12 cellular contexts compared by ENCODE assay signal in the genomic region with DNA sequence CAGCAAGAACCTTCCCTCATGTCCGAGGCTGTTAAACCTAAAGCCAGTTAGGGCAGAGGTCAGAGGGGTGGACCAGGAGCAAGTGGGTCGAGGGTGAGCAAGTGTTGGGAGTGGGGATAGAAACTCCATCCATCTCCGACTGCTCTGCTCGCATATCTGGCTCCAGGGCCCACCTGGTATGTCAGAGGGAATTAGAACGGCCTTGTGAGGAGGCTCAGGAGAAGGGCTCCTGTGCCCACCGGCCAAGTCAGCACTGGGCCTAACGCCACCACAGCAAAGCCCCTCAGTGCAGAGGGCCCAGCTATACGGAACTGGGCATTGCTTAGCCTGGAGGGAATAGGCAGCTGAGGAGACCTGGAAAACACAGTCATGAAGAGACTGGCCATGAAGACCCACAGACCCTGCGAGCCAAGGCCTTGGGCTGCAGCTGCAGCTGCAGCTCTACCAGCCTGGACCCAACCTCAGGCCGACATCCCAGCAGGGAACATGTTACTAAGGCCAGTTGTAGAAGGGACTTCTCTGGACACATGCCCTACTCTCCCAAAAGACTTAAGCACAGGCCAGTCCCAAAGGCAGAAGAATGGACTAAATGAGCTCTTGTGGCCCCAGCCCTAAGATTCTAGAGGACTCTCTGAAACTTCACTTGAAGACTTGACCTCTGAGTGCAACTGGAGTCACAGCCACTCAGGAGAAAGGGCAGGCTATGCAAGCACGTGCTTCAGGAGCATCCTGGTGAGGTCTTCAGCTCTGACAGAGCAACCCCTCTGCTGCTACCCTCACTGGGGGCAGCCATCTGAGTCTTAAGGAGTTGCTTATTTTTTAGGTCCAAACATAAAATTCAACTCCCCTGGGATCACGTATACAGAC. TPM values are rescaled to one million over a fixed set of nuclear protein-coding genes. Genes with fewer than 3 reads are reported as not detected.
DNase-seq lines count a peak whose midpoint lies in the region; ATAC-seq, FAIRE-seq and TF ChIP-seq lines count a peak whose summit lies in the region.
"Had no signal": no experiment of that assay in that cellular context is flagged by ENCODE, and none has a peak within 500 bp of the region (broad histone marks: within the 10 kb centered on the region; RNA-seq: fewer than 3 reads in every experiment).

No MANE protein-coding gene starts in this region.

- H3K79me2 ChIP-seq in mesendoderm (ENCODE audit: control insufficient read depth, insufficient read depth, low read length): no peaks in the 10 kb centered on the region

- H3K36me3 ChIP-seq in BLaER1: peaks cover 50% of the 10 kb centered on the region
- H3K36me3 ChIP-seq in mesendoderm (ENCODE audit: control insufficient read depth, insufficient read depth, low read length): no peaks in the 10 kb centered on the region
- no peaks in the 10 kb centered on the region for H3K36me3 ChIP-seq in psoas muscle (ENCODE audit: insufficient read depth in 1 of 2, low read depth in 1 of 2)
- no peaks in the 10 kb centered on the region for H3K36me3 ChIP-seq in endodermal cell (ENCODE audit: control insufficient read depth, insufficient read depth, low read length)

- H3K27me3 ChIP-seq in BLaER1 (no peaks in the 10 kb centered on the region), mesendoderm (ENCODE audit: insufficient read depth, low read length, poor library complexity) (no peaks in the 10 kb centered on the region), psoas muscle (ENCODE audit: insufficient read depth in 3 of 3, low read length in 2 of 3) (no peaks in the 10 kb centered on the region), endodermal cell (ENCODE audit: control insufficient read depth, insufficient read depth, low read length, poor library complexity, severe bottlenecking) (no peaks in the 10 kb centered on the region)

- H2BK120ac ChIP-seq in mesendoderm (ENCODE audit: low read depth, low read length): no peak overlapping the region

- no peaks in the 10 kb centered on the region for H3K9me3 Mint-ChIP-seq in activated CD8-positive, alpha-beta memory T cell treated with anti-CD3 and anti-CD28 coated beads, Interleukin-2, amount 10 ng/mL, durations not matched to agents 7 days and 5 days (ENCODE audit: low read depth)
- H3K9me3 Mint-ChIP-seq in endodermal cell: no peaks in the 10 kb centered on the region

- peak overlapping the region; percentile 100 for H3K27ac ChIP-seq in BLaER1
- H3K27ac ChIP-seq in mesendoderm (ENCODE audit: low read depth, low read length): no peak overlapping the region
- H3K27ac ChIP-seq in psoas muscle: no peak overlapping the region
- H3K27ac ChIP-seq in endodermal cell (ENCODE audit: low read depth, low read length): no peak overlapping the region
- H3K27ac ChIP-seq: C4-2B had no signal

- H3K56ac ChIP-seq in mesendoderm (ENCODE audit: low read length): no peak overlapping the region

- H4K20me1 ChIP-seq in BLaER1: no peaks in the 10 kb centered on the region

- no CpG with 5 or more reads among the region's 12 CpGs for WGBS in mesendoderm (ENCODE audit: extremely low coverage, insufficient coverage, low lambda C conversion rate)
- 79 to 89% (median 82%) methylated on average over 12 of the region's 12 CpGs for WGBS in psoas muscle, 3 donors
- 92 to 96% methylated on average over 8 to 12 of the region's 12 CpGs for WGBS in endodermal cell (ENCODE audit: insufficient coverage in 1 of 2, insufficient read length in 1 of 2), 2 experiments

- H2BK15ac ChIP-seq in mesendoderm (replicated peaks; ENCODE audit: low read depth): no peak overlapping the region

- H3K79me1 ChIP-seq in mesendoderm (ENCODE audit: low read length): no peaks in the 10 kb centered on the region

- peaks cover 3% of the 10 kb centered on the region for H3K27me3 Mint-ChIP-seq in activated CD8-positive, alpha-beta memory T cell treated with anti-CD3 and anti-CD28 coated beads, Interleukin-2, amount 10 ng/mL, durations not matched to agents 7 days and 5 days
- no peaks in the 10 kb centered on the region for H3K27me3 Mint-ChIP-seq in endodermal cell (ENCODE audit: insufficient read depth)

- peaks cover 41% of the 10 kb centered on the region for H3K36me3 Mint-ChIP-seq in activated CD8-positive, alpha-beta memory T cell treated with anti-CD3 and anti-CD28 coated beads, Interleukin-2, amount 10 ng/mL, durations not matched to agents 7 days and 5 days
- H3K36me3 Mint-ChIP-seq in endodermal cell (ENCODE audit: low read depth): no peaks in the 10 kb centered on the region

- CTCF ChIA-PET in activated CD8-positive, alpha-beta memory T cell treated with anti-CD3 and anti-CD28 coated beads, Interleukin-2, amount 10 ng/mL, durations not matched to agents 7 days and 5 days (lab: Charles Lee): interaction anchor here (1.2 to 18.6 kb wide), 21 partner anchors 9 to 820 kb away, joined by 3 to 642 read pairs (median 9); partner anchors contain the start of gene DAD1

- no peak overlapping the region for H2AK5ac ChIP-seq in mesendoderm (ENCODE audit: low read length)

- peak; percentile 0 for ATAC-seq in activated CD8-positive, alpha-beta memory T cell treated with anti-CD3 and anti-CD28 coated beads, Interleukin-2, amount 10 ng/mL, durations not matched to agents 7 days and 5 days
- ATAC-seq in HG03139 (IDR thresholded peaks at IDR 0.05; ENCODE audit: unreplicated experiment) (no peak), psoas muscle (no peak)

- intact Hi-C loops in psoas muscle (cut with DNase I): loop anchor here (5.0 kb wide), 7 partner anchors 97 to 502 kb away; partner anchors contain the start of genes AJUBA (in 1 of the 2), CDH24 (in 1 of the 2) and SLC7A7 (in 1 of the 2)

- no peak overlapping the region for H3K18ac ChIP-seq in mesendoderm (ENCODE audit: low read length)

- no peaks in the 10 kb centered on the region for H3K9me3 ChIP-seq in BLaER1
- H3K9me3 ChIP-seq in psoas muscle: no peaks in the 10 kb centered on the region
- H3K9me3 ChIP-seq in endodermal cell (ENCODE audit: control insufficient read depth, low read length): no peaks in the 10 kb centered on the region

- H3K9ac ChIP-seq in BLaER1 (peak overlapping the region; percentile 94), mesendoderm (ENCODE audit: low read length) (no peak overlapping the region), endodermal cell (ENCODE audit: extremely low read depth, low read length, poor library complexity, severe bottlenecking) (no peak overlapping the region)

- no peak overlapping the region for H3K4me3 ChIP-seq in BLaER1
- H3K4me3 ChIP-seq in mesendoderm (ENCODE audit: low read length): no peak overlapping the region
- no peak overlapping the region for H3K4me3 ChIP-seq in psoas muscle
- H3K4me3 ChIP-seq in endodermal cell (ENCODE audit: low read length): no peak overlapping the region

- peak overlapping the region; percentile 20 for H2BK5ac ChIP-seq in mesendoderm (ENCODE audit: low read length)

- DNase-seq in GM19239 (ENCODE audit: insufficient read length, low spot score) (no peak), mesendoderm (no peak), NCI-H1930 (lab: John Stamatoyannopoulos, UW) (no peak), psoas muscle (no peak), endodermal cell (no peak)
- peak; percentile 65 for DNase-seq in activated CD8-positive, alpha-beta memory T cell treated with anti-CD3 and anti-CD28 coated beads, Interleukin-2, amount 10 ng/mL, durations not matched to agents 7 days and 5 days
- DNase-seq: NCI-H1436 had no signal

- peak overlapping the region; percentile 68 for H3K4me3 Mint-ChIP-seq in activated CD8-positive, alpha-beta memory T cell treated with anti-CD3 and anti-CD28 coated beads, Interleukin-2, amount 10 ng/mL, durations not matched to agents 7 days and 5 days
- H3K4me3 Mint-ChIP-seq in endodermal cell: no peak overlapping the region

- no peak overlapping the region for H3K23ac ChIP-seq in mesendoderm (ENCODE audit: low read length)

- peak; percentile 26 for FAIRE-seq in GM19239 (lab: Jason Lieb, UNC)
- FAIRE-seq: colon, frontal cortex had no signal

- peak overlapping the region; percentile 94 for H3K27ac Mint-ChIP-seq in activated CD8-positive, alpha-beta memory T cell treated with anti-CD3 and anti-CD28 coated beads, Interleukin-2, amount 10 ng/mL, durations not matched to agents 7 days and 5 days
- H3K27ac Mint-ChIP-seq in endodermal cell: no peak overlapping the region

- H3K4me2 ChIP-seq in BLaER1: peak overlapping the region; percentile 93
- no peak overlapping the region for H3K4me2 ChIP-seq in mesendoderm (ENCODE audit: low read length)

- H4K8ac ChIP-seq in mesendoderm (ENCODE audit: low read depth, low read length): no peak overlapping the region

- no peak overlapping the region for H3K4ac ChIP-seq in mesendoderm (ENCODE audit: low read depth, low read length)

- H3K4me1 ChIP-seq in BLaER1: peaks cover 90% of the 10 kb centered on the region
- peaks cover 4% of the 10 kb centered on the region for H3K4me1 ChIP-seq in mesendoderm (ENCODE audit: control insufficient read depth, low read depth, low read length)
- peaks cover 12% of the 10 kb centered on the region for H3K4me1 ChIP-seq in psoas muscle
- no peaks in the 10 kb centered on the region for H3K4me1 ChIP-seq in endodermal cell (ENCODE audit: control insufficient read depth, insufficient read depth, low read length)

- H3K4me1 Mint-ChIP-seq in activated CD8-positive, alpha-beta memory T cell treated with anti-CD3 and anti-CD28 coated beads, Interleukin-2, amount 10 ng/mL, durations not matched to agents 7 days and 5 days: peaks cover 91% of the 10 kb centered on the region
- peaks cover 29% of the 10 kb centered on the region for H3K4me1 Mint-ChIP-seq in endodermal cell

- H4K5ac ChIP-seq in mesendoderm (ENCODE audit: low read length): no peak overlapping the region

- TF ChIP-seq CTCF in psoas muscle (IDR thresholded peaks at IDR 0.05): no peak
- no peak for TF ChIP-seq CTCF in endodermal cell (conservative IDR thresholded peaks at IDR 0.05)

RNA-seq across cellular contexts. Expression of gene DAD1, which starts 34.1 kb away (rescaled TPM):
- total RNA-seq in activated CD8-positive, alpha-beta memory T cell treated with anti-CD3 and anti-CD28 coated beads, Interleukin-2, amount 10 ng/mL, durations not matched to agents 7 days and 5 days: 100 to 1,000 TPM; 115 to 185 TPM
- polyA plus RNA-seq in mesendoderm (2013, experiment 1 of 2): 168 TPM
- polyA plus RNA-seq in mesendoderm (2013, experiment 2 of 2): 167 TPM
- total RNA-seq in psoas muscle: 100 to 1,000 TPM in 3 of 4 donors, 10 to 100 TPM in 1; 77.8 to 118 (median 106) TPM
- 100 to 1,000 TPM; 201 to 277 (median 262) TPM for polyA plus RNA-seq in psoas muscle
- 100 to 1,000 TPM; 176 to 193 TPM for total RNA-seq in endodermal cell
- polyA plus RNA-seq in endodermal cell (2013, experiment 1 of 2): 241 TPM
- 234 TPM for polyA plus RNA-seq in endodermal cell (2013, experiment 2 of 2)

RNA-seq across cellular contexts. Expression of gene ABHD4, which starts 43.2 kb away (rescaled TPM):
- total RNA-seq in activated CD8-positive, alpha-beta memory T cell treated with anti-CD3 and anti-CD28 coated beads, Interleukin-2, amount 10 ng/mL, durations not matched to agents 7 days and 5 days: 10 to 100 TPM; 11.8 to 13.8 TPM
- 35.9 TPM for polyA plus RNA-seq in mesendoderm (2013, experiment 1 of 2)
- 31.8 TPM for polyA plus RNA-seq in mesendoderm (2013, experiment 2 of 2)
- total RNA-seq in psoas muscle (10 to 100 TPM; 15.6 to 37.2 (median 25.4) TPM), endodermal cell (10 to 100 TPM; 68.3 to 77.7 TPM)
- polyA plus RNA-seq in psoas muscle: 10 to 100 TPM in 2 of 3 donors, 1 to 10 TPM in 1; 6.1 to 64.0 (median 26.4) TPM
- polyA plus RNA-seq in endodermal cell (2013, experiment 1 of 2): 18.7 TPM
- polyA plus RNA-seq in endodermal cell (2013, experiment 2 of 2): 15.9 TPM
